ENCODE assay signal across 20 cellular contexts in the genomic region with DNA sequence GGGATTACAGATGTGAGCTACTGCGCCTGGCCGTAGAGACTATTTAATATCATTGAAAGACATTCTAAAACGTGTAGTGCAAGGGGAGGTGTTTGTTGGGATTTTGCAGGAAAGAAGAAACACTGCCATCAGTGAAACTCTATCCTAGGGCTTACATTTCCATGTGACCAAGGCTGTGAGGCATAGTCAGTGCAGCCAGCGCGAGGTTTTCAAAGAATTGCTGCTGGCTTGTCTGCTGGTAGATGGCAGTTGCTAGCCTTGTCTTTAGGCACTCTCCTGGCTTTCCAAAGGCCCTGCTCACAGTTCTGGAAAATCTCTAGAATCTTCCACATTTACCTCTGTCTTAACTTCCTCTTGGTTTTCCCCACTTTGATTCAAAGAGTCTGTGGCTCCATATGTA.
"Had no signal": no experiment of that assay in that cellular context is flagged by ENCODE, and none has a peak within 500 bp of the region (broad histone marks: within the 10 kb centered on the region; RNA-seq: fewer than 3 reads in every experiment).

No MANE protein-coding gene starts in this region.

- H3K9me3 ChIP-seq: neutrophil, psoas muscle, right lobe of liver, suprapubic skin, thyroid gland, upper lobe of left lung, vagina had no signal

- ATAC-seq: left cardiac atrium; naive thymus-derived CD4-positive, alpha-beta T cell; psoas muscle; right lobe of liver; stimulated activated effector memory CD8-positive, alpha-beta T cell treated with anti-CD3 and anti-CD28 coated beads, Interleukin-12 subunit alpha, Interleukin-12 subunit beta, amount 100 ng/mL, for 72 hours; stimulated activated naive CD8-positive, alpha-beta T cell treated with anti-CD3 and anti-CD28 coated beads, Interleukin-15, Interleukin-2, amounts not matched to agents 100 U/mL and 50 U/mL, for 24 hours had no signal

- H3K27ac ChIP-seq: hepatocyte, neutrophil, psoas muscle, right lobe of liver, suprapubic skin, thyroid gland, upper lobe of left lung, vagina had no signal

- H3K36me3 ChIP-seq: neutrophil, right lobe of liver, suprapubic skin, thyroid gland, upper lobe of left lung, vagina had no signal

- H3K27me3 Mint-ChIP-seq: naive thymus-derived CD4-positive, alpha-beta T cell had no signal

- H3K36me3 Mint-ChIP-seq: naive thymus-derived CD4-positive, alpha-beta T cell; stimulated activated effector memory CD8-positive, alpha-beta T cell treated with anti-CD3 and anti-CD28 coated beads, Interleukin-12 subunit alpha, Interleukin-12 subunit beta, amount 100 ng/mL, for 72 hours had no signal

- H3K9me3 Mint-ChIP-seq: nephron progenitor cell had no signal

- H3K27me3 ChIP-seq: hepatocyte, neutrophil, right lobe of liver, suprapubic skin, thyroid gland, upper lobe of left lung, vagina had no signal

- H3K4me2 ChIP-seq: hepatocyte had no signal

- H2AFZ ChIP-seq: hepatocyte had no signal

- H3K4me1 ChIP-seq: psoas muscle, right lobe of liver, suprapubic skin, thyroid gland, upper lobe of left lung, vagina had no signal

- H3K4me1 Mint-ChIP-seq: naive thymus-derived CD4-positive, alpha-beta T cell; stimulated activated effector memory CD8-positive, alpha-beta T cell treated with anti-CD3 and anti-CD28 coated beads, Interleukin-12 subunit alpha, Interleukin-12 subunit beta, amount 100 ng/mL, for 72 hours had no signal

- DNase-seq: effector CD4-positive, alpha-beta T cell; foreskin melanocyte; head of caudate nucleus; kidney; left cardiac atrium; naive thymus-derived CD4-positive, alpha-beta T cell; nephron progenitor cell; psoas muscle; retina; right lobe of liver; stimulated activated CD4-positive, alpha-beta T cell treated with anti-CD3 and anti-CD28 coated beads, Interleukin-4, amount 100 ng/mL, for 1 hour; stimulated activated CD8-positive, alpha-beta memory T cell treated with anti-CD3 and anti-CD28 coated beads, Interleukin-4, amount 100 ng/mL, for 48 hours; stimulated activated naive CD8-positive, alpha-beta T cell treated with anti-CD3 and anti-CD28 coated beads, Interleukin-15, Interleukin-2, amounts not matched to agents 100 U/mL and 50 U/mL, for 24 hours; thyroid gland; upper lobe of left lung had no signal

- H3K4me3 Mint-ChIP-seq: naive thymus-derived CD4-positive, alpha-beta T cell; nephron progenitor cell; stimulated activated effector memory CD8-positive, alpha-beta T cell treated with anti-CD3 and anti-CD28 coated beads, Interleukin-12 subunit alpha, Interleukin-12 subunit beta, amount 100 ng/mL, for 72 hours had no signal

- H3K27ac Mint-ChIP-seq: naive thymus-derived CD4-positive, alpha-beta T cell; stimulated activated effector memory CD8-positive, alpha-beta T cell treated with anti-CD3 and anti-CD28 coated beads, Interleukin-12 subunit alpha, Interleukin-12 subunit beta, amount 100 ng/mL, for 72 hours had no signal

- H3K4me3 ChIP-seq: hepatocyte, psoas muscle, right lobe of liver, suprapubic skin, thyroid gland, upper lobe of left lung, vagina had no signal
